9 cellular contexts compared by ENCODE assay signal in genomic region chr1:32272557-32273388, GRCh38. TPM values are rescaled to one million over a fixed set of nuclear protein-coding genes. Genes with fewer than 3 reads are reported as not detected.
DNase-seq lines count a peak whose midpoint lies in the region; ATAC-seq and TF ChIP-seq lines count a peak whose summit lies in the region.
"Had no signal": no experiment of that assay in that cellular context is flagged by ENCODE, and none has a peak within 500 bp of the region (broad histone marks: within the 10 kb centered on the region; RNA-seq: fewer than 3 reads in every experiment).

No MANE protein-coding gene starts in this region.

- H3K4me3 ChIP-seq in Caco-2 (ENCODE audit: low read depth, low read length) (no peak overlapping the region), NT2/D1 (ENCODE audit: insufficient read length, low read depth) (no peak overlapping the region)

- intact Hi-C loops in Caco-2 (cut with micrococcal nuclease; ENCODE audit: unreplicated experiment), result no loop called here
- intact Hi-C loops in activated naive CD4-positive, alpha-beta T cell treated with anti-CD3 and anti-CD28 coated beads for 36 hours (cut with micrococcal nuclease), result loop anchor here (1.0 kb wide), 2 partner anchors 8 to 71 kb away; no protein-coding TSS in a partner anchor

- CTCF ChIA-PET in Caco-2 (lab: Charles Lee), result no interaction called here
- CTCF ChIA-PET in activated naive CD4-positive, alpha-beta T cell treated with anti-CD3 and anti-CD28 coated beads for 36 hours (lab: Charles Lee), result interaction anchor here (0.6 kb wide), 1 partner anchor 17 kb away, joined by 4 read pairs; no protein-coding TSS in a partner anchor

- peak overlapping the region; percentile 48 for H3K27ac Mint-ChIP-seq in Caco-2 (ENCODE audit: unreplicated experiment)
- peak overlapping the region; percentile 91 for H3K27ac Mint-ChIP-seq in activated naive CD4-positive, alpha-beta T cell treated with anti-CD3 and anti-CD28 coated beads for 36 hours
- peak overlapping the region; percentile 94 to 100 (median 97) for H3K27ac Mint-ChIP-seq in naive thymus-derived CD8-positive, alpha-beta T cell

- H3K36me3 ChIP-seq in Caco-2 (ENCODE audit: control insufficient read depth, insufficient read depth, low read length) (no peaks in the 10 kb centered on the region), NT2/D1 (ENCODE audit: insufficient read depth, insufficient read length, low read length) (no peaks in the 10 kb centered on the region)

- no peaks in the 10 kb centered on the region for H3K27me3 Mint-ChIP-seq in Caco-2 (ENCODE audit: insufficient read depth, unreplicated experiment)
- H3K27me3 Mint-ChIP-seq in activated naive CD4-positive, alpha-beta T cell treated with anti-CD3 and anti-CD28 coated beads for 36 hours (ENCODE audit: low read depth), result no peaks in the 10 kb centered on the region
- peaks cover 0 to 3% (median 0%) of the 10 kb centered on the region in 5 donors for H3K27me3 Mint-ChIP-seq in naive thymus-derived CD8-positive, alpha-beta T cell

- H3K9me3 ChIP-seq in Caco-2 (no peaks in the 10 kb centered on the region), NT2/D1 (ENCODE audit: insufficient read depth, low read length) (no peaks in the 10 kb centered on the region)

- no peaks in the 10 kb centered on the region for H3K4me1 ChIP-seq in Caco-2
- peaks cover 27% of the 10 kb centered on the region for H3K4me1 ChIP-seq in NT2/D1 (ENCODE audit: insufficient read depth, insufficient read length)

- POLR2A ChIA-PET in Caco-2 (lab: Charles Lee), result no interaction called here
- POLR2A ChIA-PET in naive thymus-derived CD8-positive, alpha-beta T cell (lab: Charles Lee), result interaction anchor here (0.7 to 48.1 kb wide), 10 partner anchors 15 to 115 kb away, joined by 3 to 2080 read pairs (median 4); partner anchors contain the start of genes EIF3I, FAM167B, HDAC1 and IQCC

- no peaks in the 10 kb centered on the region for H3K36me3 Mint-ChIP-seq in Caco-2 (ENCODE audit: insufficient read depth, unreplicated experiment)
- H3K36me3 Mint-ChIP-seq in activated naive CD4-positive, alpha-beta T cell treated with anti-CD3 and anti-CD28 coated beads for 36 hours (ENCODE audit: low read depth), result peaks cover 26% of the 10 kb centered on the region
- H3K36me3 Mint-ChIP-seq in naive thymus-derived CD8-positive, alpha-beta T cell, result peaks cover 0 to 62% (median 4%) of the 10 kb centered on the region in 3 donors

- H3K4me1 Mint-ChIP-seq in Caco-2 (ENCODE audit: low read depth, unreplicated experiment), result no peaks in the 10 kb centered on the region
- H3K4me1 Mint-ChIP-seq in activated naive CD4-positive, alpha-beta T cell treated with anti-CD3 and anti-CD28 coated beads for 36 hours (ENCODE audit: low read depth), result peaks cover 63% of the 10 kb centered on the region
- peaks cover 44 to 76% (median 69%) of the 10 kb centered on the region in 4 donors for H3K4me1 Mint-ChIP-seq in naive thymus-derived CD8-positive, alpha-beta T cell

- H3K4me3 Mint-ChIP-seq in Caco-2 (ENCODE audit: unreplicated experiment), result no peak overlapping the region
- peak overlapping the region; percentile 62 for H3K4me3 Mint-ChIP-seq in activated naive CD4-positive, alpha-beta T cell treated with anti-CD3 and anti-CD28 coated beads for 36 hours
- peak overlapping the region; percentile 78 to 95 (median 86) for H3K4me3 Mint-ChIP-seq in naive thymus-derived CD8-positive, alpha-beta T cell

- no peak for TF ChIP-seq CTCF in Caco-2 (IDR thresholded peaks at IDR 0.05; ENCODE audit: insufficient read depth in 1 of 2, low read depth in 1 of 2, low read length in 1 of 2, severe bottlenecking in 1 of 2, unreplicated experiment in 1 of 2)
- no peak for TF ChIP-seq CTCF in GM10266 (IDR thresholded peaks at IDR 0.05; ENCODE audit: control insufficient read depth, insufficient read depth, low read depth, missing control alignments)

- H3K27me3 ChIP-seq in Caco-2 (replicated peaks; ENCODE audit: control insufficient read depth, insufficient read depth, low read length), result no peaks in the 10 kb centered on the region
- no peaks in the 10 kb centered on the region for H3K27me3 ChIP-seq in NT2/D1 (ENCODE audit: insufficient read depth, insufficient read length)

- no TSS peak for BruUV-seq in Caco-2 (replicated peaks; lab: Mats Ljungman, UMichigan)

- peak overlapping the region; percentile 12 for H3K9ac ChIP-seq in NT2/D1 (ENCODE audit: insufficient read length, low read depth)

- no peak for DNase-seq in Caco-2
- DNase-seq in NT2/D1 (ENCODE audit: low read depth, low spot score), result no peak
- peak; percentile 46 for DNase-seq in activated naive CD4-positive, alpha-beta T cell treated with anti-CD3 and anti-CD28 coated beads for 36 hours
- DNase-seq in naive thymus-derived CD8-positive, alpha-beta T cell, result peak in 6 of 10 donors; percentile 37 to 75 (median 55)
- DNase-seq in GM10266 (ENCODE audit: extremely low spot score), result no peak

- H3K9me3 Mint-ChIP-seq in Caco-2 (ENCODE audit: unreplicated experiment), result no peaks in the 10 kb centered on the region
- H3K9me3 Mint-ChIP-seq in activated naive CD4-positive, alpha-beta T cell treated with anti-CD3 and anti-CD28 coated beads for 36 hours, result no peaks in the 10 kb centered on the region
- H3K9me3 Mint-ChIP-seq in naive thymus-derived CD8-positive, alpha-beta T cell, result no peaks in the 10 kb centered on the region

- ATAC-seq in naive thymus-derived CD8-positive, alpha-beta T cell, result peak; percentile 7 to 8
- no peak for ATAC-seq in GM18867 (IDR thresholded peaks at IDR 0.05; ENCODE audit: unreplicated experiment)
- ATAC-seq in GM21515 (IDR thresholded peaks at IDR 0.05; ENCODE audit: unreplicated experiment), result no peak
- no peak for ATAC-seq in SK-N-SH treated with all-trans-retinoic acid at 6 μM for 48 hours

TF ChIP-seq in SK-N-SH treated with all-trans-retinoic acid at 6 μM for 48 hours, 23 proteins besides CTCF, POLR2A, EP300 and RAD21:
- TF ChIP-seq ZNF70 (CRISPR knock-in tag; IDR thresholded peaks at IDR 0.05), result no peak
- no peak for TF ChIP-seq POU6F1 (CRISPR knock-in tag; IDR thresholded peaks at IDR 0.05; ENCODE audit: borderline replicate concordance, low read depth)
- TF ChIP-seq ISL1 (CRISPR knock-in tag; IDR thresholded peaks at IDR 0.05), result no peak
- TF ChIP-seq OSR1 (CRISPR knock-in tag; IDR thresholded peaks at IDR 0.05), result no peak
- TF ChIP-seq PATZ1 (CRISPR knock-in tag; IDR thresholded peaks at IDR 0.05; ENCODE audit: borderline replicate concordance), result no peak
- TF ChIP-seq BACH2 (CRISPR knock-in tag; IDR thresholded peaks at IDR 0.05; ENCODE audit: borderline replicate concordance), result no peak
- TF ChIP-seq TCF4 (CRISPR knock-in tag; IDR thresholded peaks at IDR 0.05; ENCODE audit: borderline replicate concordance), result no peak
- TF ChIP-seq ZNF8 (CRISPR knock-in tag; IDR thresholded peaks at IDR 0.05), result no peak
- TF ChIP-seq ZFP3 (CRISPR knock-in tag; IDR thresholded peaks at IDR 0.05), result no peak

RNA-seq across cellular contexts. Expression of gene HDAC1, which starts 19.1 kb away (rescaled TPM):
- total RNA-seq in Caco-2 (2022), result 116 and 117 TPM in 2 replicates
- total RNA-seq in activated naive CD4-positive, alpha-beta T cell treated with anti-CD3 and anti-CD28 coated beads for 36 hours, result 100 to 1,000 TPM; 111 to 120 TPM
- 100 to 1,000 TPM; 154 to 156 TPM for total RNA-seq in naive thymus-derived CD8-positive, alpha-beta T cell
- 100 to 1,000 TPM; 171 to 202 (median 173) TPM for polyA plus RNA-seq in naive thymus-derived CD8-positive, alpha-beta T cell

RNA-seq across cellular contexts. Expression of gene LCK, which starts 21.7 kb away (rescaled TPM):
- 0.39 TPM in 1 of 2 replicates, not detected in the other for total RNA-seq in Caco-2 (2022)
- total RNA-seq in activated naive CD4-positive, alpha-beta T cell treated with anti-CD3 and anti-CD28 coated beads for 36 hours, result 100 to 1,000 TPM; 156 to 164 TPM
- 100 to 1,000 TPM; 509 to 515 TPM for total RNA-seq in naive thymus-derived CD8-positive, alpha-beta T cell
- polyA plus RNA-seq in naive thymus-derived CD8-positive, alpha-beta T cell, result 1,000 to 10,000 TPM in 1 of 3 donors, 100 to 1,000 TPM in 2; 876 to 1,069 (median 952) TPM
- polyA plus RNA-seq: neural cell had no signal

RNA-seq across cellular contexts. Expression of gene FAM167B, which starts 25.8 kb away (rescaled TPM):
- total RNA-seq in Caco-2 (2022), result 0.34 and 0.70 TPM in 2 replicates
- under 1 TPM; 0.38 to 0.42 TPM for total RNA-seq in activated naive CD4-positive, alpha-beta T cell treated with anti-CD3 and anti-CD28 coated beads for 36 hours
- 1 to 10 TPM; 1.5 to 1.7 TPM for total RNA-seq in naive thymus-derived CD8-positive, alpha-beta T cell
- not detected for polyA plus RNA-seq in naive thymus-derived CD8-positive, alpha-beta T cell
- polyA plus RNA-seq: neural cell had no signal

RNA-seq across cellular contexts. Expression of gene EIF3I, which starts 50.6 kb away (rescaled TPM):
- total RNA-seq in Caco-2 (2022), result 128 and 153 TPM in 2 replicates
- total RNA-seq in activated naive CD4-positive, alpha-beta T cell treated with anti-CD3 and anti-CD28 coated beads for 36 hours, result 100 to 1,000 TPM; 382 to 391 TPM
- total RNA-seq in naive thymus-derived CD8-positive, alpha-beta T cell, result 10 to 100 TPM; 80.3 to 96.9 TPM
- 100 to 1,000 TPM; 167 to 181 (median 179) TPM for polyA plus RNA-seq in naive thymus-derived CD8-positive, alpha-beta T cell

RNA-seq across cellular contexts. Expression of gene TMEM234, which starts 50.6 kb away (rescaled TPM):
- 11.5 and 12.0 TPM in 2 replicates for total RNA-seq in Caco-2 (2022)
- 1 to 10 TPM; 5.1 to 6.4 TPM for total RNA-seq in activated naive CD4-positive, alpha-beta T cell treated with anti-CD3 and anti-CD28 coated beads for 36 hours
- total RNA-seq in naive thymus-derived CD8-positive, alpha-beta T cell, result 10 to 100 TPM; 24.3 to 26.4 TPM
- polyA plus RNA-seq in naive thymus-derived CD8-positive, alpha-beta T cell, result 1 to 10 TPM; 2.1 to 4.9 (median 4.4) TPM

Comparison
In these comparisons a context has a peak if more than half of its experiments do, and no peak if none do; other contexts are left out.
1. DNase-seq: peak in activated naive CD4-positive, alpha-beta T cell treated with anti-CD3 and anti-CD28 coated beads for 36 hours (single experiment) and naive thymus-derived CD8-positive, alpha-beta T cell (6 of 10); none in Caco-2 (0 of 2), NT2/D1 (single experiment) and GM10266 (single experiment).
2. ATAC-seq: peak in naive thymus-derived CD8-positive, alpha-beta T cell (2 of 2); none in GM18867 (single experiment), GM21515 (single experiment) and SK-N-SH treated with all-trans-retinoic acid at 6 μM for 48 hours (single experiment).
3. RNA of gene LCK, which starts 21.7 kb away (total RNA-seq): 509 to 515 TPM in naive thymus-derived CD8-positive, alpha-beta T cell and 156 to 164 TPM in activated naive CD4-positive, alpha-beta T cell treated with anti-CD3 and anti-CD28 coated beads for 36 hours; 0.39 TPM in Caco-2; every median in the first group is over 100 times any median in the second.
4. Peak in every context shown above with its lines, with median percentiles within 50 percentile points of each other: H3K27ac Mint-ChIP-seq.